8 cellular contexts compared by ENCODE assay signal in the genomic region with DNA sequence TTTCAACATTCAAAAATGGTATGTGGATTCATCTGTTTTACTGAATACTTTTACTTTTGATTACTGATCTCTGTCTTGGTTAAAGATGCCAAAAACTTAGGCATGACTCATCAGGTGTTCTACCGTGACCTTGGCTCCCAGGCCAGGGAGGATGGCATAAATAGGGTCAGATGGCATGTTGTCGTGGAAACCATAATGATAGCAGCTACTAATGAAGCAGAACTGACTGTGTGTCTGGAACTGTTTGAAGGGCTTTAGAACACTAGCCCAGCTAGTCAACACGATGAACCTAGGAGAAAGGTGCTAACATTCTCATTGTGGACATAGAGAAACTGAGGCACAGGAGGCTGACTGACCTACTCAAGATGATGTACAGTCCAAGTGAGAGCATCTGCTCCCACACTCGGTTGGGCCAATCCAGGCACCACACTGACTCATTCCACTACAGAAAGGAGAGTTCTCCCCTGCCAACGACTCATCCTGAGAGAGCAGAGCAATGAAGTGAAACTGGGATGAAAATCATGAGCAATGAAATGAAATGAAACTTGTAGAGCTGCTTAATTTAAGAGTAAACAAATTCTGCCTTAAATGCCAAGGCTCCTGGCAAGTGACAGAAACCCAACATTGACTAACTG.
A peak's percentile ranks its signal among the peaks of the same experiment; 100 is the strongest.
DNase-seq lines count a peak whose midpoint lies in the region; ATAC-seq and TF ChIP-seq lines count a peak whose summit lies in the region.

No MANE protein-coding gene starts in this region.

- no peak for TF ChIP-seq POLR2A in ovary (IDR thresholded peaks at IDR 0.05)

- intact Hi-C loops in ovary (cut with DNase I): loop anchor here in 1 of 4 donors (10.0 kb wide), 1 partner anchor 54 kb away; no protein-coding TSS in a partner anchor

- no peaks in the 10 kb centered on the region for H3K27me3 ChIP-seq in ovary

- H3K27me3 Mint-ChIP-seq in activated naive CD8-positive, alpha-beta T cell treated with anti-CD3 and anti-CD28 coated beads, Interleukin-2, amount 10 ng/mL, durations not matched to agents 7 days and 5 days: no peaks in the 10 kb centered on the region

- no peak overlapping the region for H3K4me3 ChIP-seq in ovary

- peaks cover 5% of the 10 kb centered on the region for H3K4me1 ChIP-seq in ovary (ENCODE audit: insufficient read depth)

- no peak for TF ChIP-seq CTCF in ovary (IDR thresholded peaks at IDR 0.05)

- POLR2A ChIA-PET in activated naive CD8-positive, alpha-beta T cell treated with anti-CD3 and anti-CD28 coated beads, Interleukin-2, amount 10 ng/mL, durations not matched to agents 7 days and 5 days (lab: Charles Lee): interaction anchor here (0.7 kb wide), 1 partner anchor 37 kb away, joined by 3 read pairs; no protein-coding TSS in a partner anchor

- 60 to 70% (median 65%) methylated on average over 5 of the region's 5 CpGs for WGBS in ovary, 3 donors

- no peaks in the 10 kb centered on the region for H3K9me3 ChIP-seq in ovary

- H3K36me3 ChIP-seq in ovary: no peaks in the 10 kb centered on the region

- peaks cover 53% of the 10 kb centered on the region for H3K4me1 Mint-ChIP-seq in activated naive CD8-positive, alpha-beta T cell treated with anti-CD3 and anti-CD28 coated beads, Interleukin-2, amount 10 ng/mL, durations not matched to agents 7 days and 5 days

- peaks cover 4% of the 10 kb centered on the region for H3K36me3 Mint-ChIP-seq in activated naive CD8-positive, alpha-beta T cell treated with anti-CD3 and anti-CD28 coated beads, Interleukin-2, amount 10 ng/mL, durations not matched to agents 7 days and 5 days

- H3K4me3 Mint-ChIP-seq in activated naive CD8-positive, alpha-beta T cell treated with anti-CD3 and anti-CD28 coated beads, Interleukin-2, amount 10 ng/mL, durations not matched to agents 7 days and 5 days: peak overlapping the region; percentile 62

- peak; percentile 40 for DNase-seq in CD1c-positive myeloid dendritic cell (ENCODE audit: extremely low spot score)
- DNase-seq in activated naive CD8-positive, alpha-beta T cell treated with anti-CD3 and anti-CD28 coated beads, Interleukin-2, amount 10 ng/mL, durations not matched to agents 7 days and 5 days: no peak
- DNase-seq in COLO829 (ENCODE audit: low spot score): no peak
- no peak for DNase-seq in NCI-H146 (lab: John Stamatoyannopoulos, UW)
- no peak for DNase-seq in ovary
- no peak for DNase-seq in SKM-1 treated with dmso at 0.1 percent for 144 hours (lab: John Stamatoyannopoulos, UW; ENCODE audit: unreplicated experiment)

- H3K9me3 Mint-ChIP-seq in activated naive CD8-positive, alpha-beta T cell treated with anti-CD3 and anti-CD28 coated beads, Interleukin-2, amount 10 ng/mL, durations not matched to agents 7 days and 5 days: peaks cover 5% of the 10 kb centered on the region

- TF ChIP-seq EP300 in ovary (IDR thresholded peaks at IDR 0.05): no peak

- ATAC-seq in GM19438 (IDR thresholded peaks at IDR 0.05; ENCODE audit: low read depth, unreplicated experiment): peak; percentile 51
- ATAC-seq in HG03354 (IDR thresholded peaks at IDR 0.05; ENCODE audit: poor library complexity, severe bottlenecking, unreplicated experiment): peak; percentile 90
- peak; percentile 43 for ATAC-seq in activated naive CD8-positive, alpha-beta T cell treated with anti-CD3 and anti-CD28 coated beads, Interleukin-2, amount 10 ng/mL, durations not matched to agents 7 days and 5 days (ENCODE audit: low read depth)

- no peak overlapping the region for H3K27ac ChIP-seq in ovary

- peak overlapping the region; percentile 86 for H3K27ac Mint-ChIP-seq in activated naive CD8-positive, alpha-beta T cell treated with anti-CD3 and anti-CD28 coated beads, Interleukin-2, amount 10 ng/mL, durations not matched to agents 7 days and 5 days
